ENCODE assay signal across 19 cellular contexts in the genomic region with DNA sequence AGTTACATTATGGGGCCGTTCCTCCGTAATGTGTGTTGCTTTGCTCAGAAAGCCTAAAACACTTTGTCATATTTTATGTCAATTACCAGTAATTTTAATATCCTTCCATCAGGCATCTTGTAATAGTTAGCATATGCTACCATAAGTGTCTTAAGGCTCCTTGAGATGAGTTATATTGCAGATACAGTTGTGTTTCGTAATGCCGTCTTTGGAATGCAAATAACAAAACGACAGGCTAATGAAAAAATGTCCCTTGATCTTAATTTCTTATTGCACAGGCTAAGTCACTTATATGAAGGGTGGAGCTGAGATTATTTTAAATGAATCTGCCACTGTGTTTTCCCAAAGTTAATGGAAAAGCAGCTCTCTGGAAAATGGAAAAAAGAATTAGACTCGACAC. TPM values are rescaled to one million over a fixed set of nuclear protein-coding genes. Genes with fewer than 3 reads are reported as not detected.
DNase-seq lines count a peak whose midpoint lies in the region; ATAC-seq and TF ChIP-seq lines count a peak whose summit lies in the region.
"Had no signal": no experiment of that assay in that cellular context is flagged by ENCODE, and none has a peak within 500 bp of the region (broad histone marks: within the 10 kb centered on the region; RNA-seq: fewer than 3 reads in every experiment).

No MANE protein-coding gene starts in this region.

- no peaks in the 10 kb centered on the region for H3K27me3 ChIP-seq in IMR-90 (ENCODE audit: control insufficient read depth, insufficient read depth, low read length)
- no peaks in the 10 kb centered on the region for H3K27me3 ChIP-seq in endocrine pancreas (ENCODE audit: control insufficient read depth, insufficient read depth, low read length)
- H3K27me3 ChIP-seq: BLaER1 treated with 17β-estradiol and CSF1 and Interleukin-3, amounts not matched to agents 10 nM and 100 nM had no signal

- H3K18ac ChIP-seq in IMR-90 (ENCODE audit: low read depth, low read length): no peak overlapping the region

- no peak overlapping the region for H2AK9ac ChIP-seq in IMR-90 (replicated peaks; ENCODE audit: low read depth, low read length, poor library complexity)

- no peak overlapping the region for H2BK15ac ChIP-seq in IMR-90 (ENCODE audit: low read depth, low read length)

- peaks cover 2% of the 10 kb centered on the region; the same call in 1 of the 2 replicates for H3K9me1 ChIP-seq in IMR-90 (ENCODE audit: insufficient read depth, low read length)

- no peaks in the 10 kb centered on the region for H3K9me3 ChIP-seq in IMR-90 (ENCODE audit: control insufficient read depth, insufficient read depth, low read length)
- no peaks in the 10 kb centered on the region for H3K9me3 ChIP-seq in endocrine pancreas (ENCODE audit: control insufficient read depth, low read length)
- H3K9me3 ChIP-seq: BLaER1 treated with 17β-estradiol and CSF1 and Interleukin-3, amounts not matched to agents 10 nM and 100 nM had no signal

- H2BK20ac ChIP-seq in IMR-90 (ENCODE audit: low read depth, low read length): no peak overlapping the region

- TF ChIP-seq CTCF in AG10803 (conservative IDR thresholded peaks at IDR 0.05; ENCODE audit: low read length): no peak
- TF ChIP-seq CTCF in IMR-90 (conservative IDR thresholded peaks at IDR 0.05; ENCODE audit: low read depth, low read length): no peak
- TF ChIP-seq CTCF in foreskin fibroblast (IDR thresholded peaks at IDR 0.05; ENCODE audit: low read depth, low read length): no peak

- no peak overlapping the region for H4K8ac ChIP-seq in IMR-90 (ENCODE audit: low read depth in 2 of 2, low read length in 2 of 2)

- H3K56ac ChIP-seq in IMR-90 (ENCODE audit: extremely low read depth, insufficient read depth, low read length): no peak overlapping the region

- H2BK5ac ChIP-seq in IMR-90 (ENCODE audit: low read depth, low read length, poor library complexity, severe bottlenecking): no peak overlapping the region

- no TSS peak for BruUV-seq in IMR-90 (replicated peaks; lab: Mats Ljungman, UMichigan)

- H3K14ac ChIP-seq in IMR-90 (replicated peaks; ENCODE audit: low read depth, low read length): no peak overlapping the region

- H3K23ac ChIP-seq in IMR-90 (ENCODE audit: low read depth, low read length): no peak overlapping the region

- no peak overlapping the region for H4K91ac ChIP-seq in IMR-90 (ENCODE audit: insufficient read depth, low read depth, low read length)

- TF ChIP-seq RAD21 in IMR-90 (IDR thresholded peaks at IDR 0.05; ENCODE audit: low read length): no peak

- in situ Hi-C loops in IMR-90 (cut with MboI; ENCODE audit: low sequenced_read_pairs): no loop called here

- peaks cover 4% of the 10 kb centered on the region for H3K4me1 ChIP-seq in IMR-90 (ENCODE audit: control insufficient read depth, insufficient read depth, low read length)
- peaks cover 18% of the 10 kb centered on the region for H3K4me1 ChIP-seq in endocrine pancreas (ENCODE audit: control insufficient read depth, insufficient read depth, low read length)
- H3K4me1 ChIP-seq: BLaER1 treated with 17β-estradiol and CSF1 and Interleukin-3, amounts not matched to agents 10 nM and 100 nM had no signal

- intact Hi-C loops in IMR-90 (cut with micrococcal nuclease): no loop called here

- no peak overlapping the region for H2AK5ac ChIP-seq in IMR-90 (ENCODE audit: low read depth, low read length)

- no peak overlapping the region for H3K27ac ChIP-seq in IMR-90 (ENCODE audit: insufficient read depth, low read length)
- H3K27ac ChIP-seq: BLaER1 treated with 17β-estradiol and CSF1 and Interleukin-3, amounts not matched to agents 10 nM and 100 nM; GM23248; HL-60 had no signal

- DNase-seq in AG10803 (ENCODE audit: low read depth): peak; percentile 27
- peak; percentile 9 for DNase-seq in IMR-90
- peak; percentile 10 to 24 for DNase-seq in foreskin fibroblast
- no peak for DNase-seq in NCI-H146 treated with DMSO at 0.1 percent for 48 hours (lab: John Stamatoyannopoulos, UW; ENCODE audit: unreplicated experiment)
- DNase-seq in GM19238 (ENCODE audit: insufficient read length, low spot score): no peak
- DNase-seq: 8988T; Calu3; CD8-positive, alpha-beta T cell; DMS79 treated with DMSO at 0.1 percent for 48 hours; EL; GM23248; HFFc6 had no signal

- H2AFZ ChIP-seq in IMR-90 (replicated peaks; ENCODE audit: low read length, poor library complexity): no peak overlapping the region
- H2AFZ ChIP-seq: GM23248 had no signal

- H2BK120ac ChIP-seq in IMR-90 (ENCODE audit: low read depth, low read length): no peak overlapping the region

- CTCF ChIA-PET in IMR-90 (lab: Yijun Ruan, JAX): no interaction called here

- no peak overlapping the region for H3K4ac ChIP-seq in IMR-90 (ENCODE audit: low read depth, low read length)

- no peak overlapping the region for H3K4me2 ChIP-seq in IMR-90 (ENCODE audit: low read depth, low read length)
- H3K4me2 ChIP-seq: BLaER1 treated with 17β-estradiol and CSF1 and Interleukin-3, amounts not matched to agents 10 nM and 100 nM had no signal

- ATAC-seq in IMR-90 (ENCODE audit: low read depth) (no peak), GM18519 (IDR thresholded peaks at IDR 0.05; ENCODE audit: low FRiP score, unreplicated experiment) (no peak), GM18870 (IDR thresholded peaks at IDR 0.05; ENCODE audit: unreplicated experiment) (no peak)
- ATAC-seq: CD8-positive, alpha-beta T cell; HCT116; K562 had no signal

- H3K9ac ChIP-seq in IMR-90 (ENCODE audit: low read depth, low read length) (no peak overlapping the region), endocrine pancreas (ENCODE audit: control insufficient read depth, insufficient read depth, low read length) (peak overlapping the region; percentile 44)
- H3K9ac ChIP-seq: BLaER1 treated with 17β-estradiol and CSF1 and Interleukin-3, amounts not matched to agents 10 nM and 100 nM; GM23248 had no signal

- no peak overlapping the region for H4K5ac ChIP-seq in IMR-90 (ENCODE audit: low read depth, low read length)

- H3K36me3 ChIP-seq in IMR-90 (ENCODE audit: control insufficient read depth, insufficient read depth, low read length) (no peaks in the 10 kb centered on the region), endocrine pancreas (ENCODE audit: control insufficient read depth, insufficient read depth, low read length) (no peaks in the 10 kb centered on the region)

- no CpG with 5 or more reads among the region's 6 CpGs for WGBS in IMR-90 (ENCODE audit: extremely low coverage in 2 of 2, insufficient read length in 1 of 2), 2 experiments

- H4K20me1 ChIP-seq in IMR-90 (ENCODE audit: insufficient read depth, low read length): peaks cover 4% of the 10 kb centered on the region

- POLR2A ChIA-PET in IMR-90 (lab: Charles Lee; ENCODE audit: unreplicated experiment): no interaction called here

- H3K4me3 ChIP-seq in AG10803 (ENCODE audit: low read length) (no peak overlapping the region), IMR-90 (ENCODE audit: insufficient read depth, low read depth, low read length) (no peak overlapping the region), endocrine pancreas (ENCODE audit: control insufficient read depth, insufficient read depth, low read length) (peak overlapping the region; percentile 99), foreskin fibroblast (ENCODE audit: low read depth in 1 of 2, low read length in 2 of 2) (no peak overlapping the region)
- H3K4me3 ChIP-seq: BLaER1 treated with 17β-estradiol and CSF1 and Interleukin-3, amounts not matched to agents 10 nM and 100 nM; GM23248; K562 had no signal

- H3K79me1 ChIP-seq in IMR-90 (ENCODE audit: low read depth in 1 of 2, low read length in 2 of 2): peaks cover 22 to 40% of the 10 kb centered on the region in 2 experiments

- no peak for TF ChIP-seq POLR2A in IMR-90 (IDR thresholded peaks at IDR 0.05; ENCODE audit: low read depth, low read length)

- dilution Hi-C loops in IMR-90 (cut with HindIII; ENCODE audit: low sequenced_read_pairs, unreplicated experiment): no loop called here

TF ChIP-seq in IMR-90, 13 proteins besides CTCF, POLR2A, EP300 and RAD21:
- TF ChIP-seq SMC3 (IDR thresholded peaks at IDR 0.05; ENCODE audit: low read depth, low read length) (no peak), RFX5 (IDR thresholded peaks at IDR 0.05; ENCODE audit: low read depth, low read length) (no peak), MAFK (IDR thresholded peaks at IDR 0.05; ENCODE audit: low read depth, low read length) (no peak), MAZ (IDR thresholded peaks at IDR 0.05; ENCODE audit: borderline replicate concordance, low read depth, low read length) (no peak), FOS (IDR thresholded peaks at IDR 0.05; ENCODE audit: low read depth, low read length) (no peak), BHLHE40 (IDR thresholded peaks at IDR 0.05; ENCODE audit: low read depth, low read length) (no peak), CEBPB (IDR thresholded peaks at IDR 0.05; ENCODE audit: low read depth, low read length) (0 out of 2 replicates have a peak, but pooled peaks have one; percentile 17), CHD1 (IDR thresholded peaks at IDR 0.05; ENCODE audit: low read depth, low read length) (no peak)
- TF ChIP-seq, protein P1, sequence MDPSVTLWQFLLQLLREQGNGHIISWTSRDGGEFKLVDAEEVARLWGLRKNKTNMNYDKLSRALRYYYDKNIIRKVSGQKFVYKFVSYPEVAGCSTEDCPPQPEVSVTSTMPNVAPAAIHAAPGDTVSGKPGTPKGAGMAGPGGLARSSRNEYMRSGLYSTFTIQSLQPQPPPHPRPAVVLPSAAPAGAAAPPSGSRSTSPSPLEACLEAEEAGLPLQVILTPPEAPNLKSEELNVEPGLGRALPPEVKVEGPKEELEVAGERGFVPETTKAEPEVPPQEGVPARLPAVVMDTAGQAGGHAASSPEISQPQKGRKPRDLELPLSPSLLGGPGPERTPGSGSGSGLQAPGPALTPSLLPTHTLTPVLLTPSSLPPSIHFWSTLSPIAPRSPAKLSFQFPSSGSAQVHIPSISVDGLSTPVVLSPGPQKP (IDR thresholded peaks at IDR 0.05; ENCODE audit: borderline replicate concordance, low read depth, low read length): no peak

RNA-seq across cellular contexts. Expression of a gene that starts 50.5 kb away (rescaled TPM):
- total RNA-seq in IMR-90 (2012; rRNA removed): 6.1 and 28.6 TPM in 2 replicates
- polyA plus RNA-seq in IMR-90 (2012; rRNA removed): 128 and 137 TPM in 2 replicates
- polyA plus RNA-seq in IMR-90 (2012; cell fraction: cytosol; rRNA removed): 23.8 and 51.1 TPM in 2 replicates
- polyA plus RNA-seq in IMR-90 (2012; cell fraction: nucleus; rRNA removed; ENCODE audit: low replicate concordance): 5.0 and 36.0 TPM in 2 replicates

Comparison
In these comparisons a context has a peak if more than half of its experiments do, and no peak if none do; other contexts are left out.
1. DNase-seq: peak in AG10803 (single experiment), IMR-90 (single experiment) and foreskin fibroblast (2 of 2); none in NCI-H146 treated with DMSO at 0.1 percent for 48 hours (single experiment) and GM19238 (single experiment).